In genomic region chr6:136971609-136972008, GRCh38 we compare ENCODE assay signal across 39 cellular contexts. TPM values are rescaled to one million over a fixed set of nuclear protein-coding genes. Genes with fewer than 3 reads are reported as not detected.
"Had no signal": no experiment of that assay in that cellular context is flagged by ENCODE, and none has a peak within 500 bp of the region (broad histone marks: within the 10 kb centered on the region; RNA-seq: fewer than 3 reads in every experiment).

No MANE protein-coding gene starts in this region.

- H3K27ac ChIP-seq: KMS-11 had no signal

- DNase-seq: Karpas-422, Kasumi-1, MG63, MM.1S, MV-4-11, NCI-H1048, NCI-H1092, NCI-H1092 treated with DMSO at 0.1 percent for 48 hours, NCI-H1105, NCI-H1105 treated with DMSO at 0.1 percent for 48 hours, NCI-H1417, NCI-H1417 treated with DMSO at 0.1 percent for 48 hours, NCI-H1436, NCI-H1436 treated with DMSO at 0.1 percent for 48 hours, NCI-H146, NCI-H1694, NCI-H1694 treated with DMSO at 0.1 percent for 48 hours, NCI-H187, NCI-H187 treated with DMSO at 0.1 percent for 48 hours, NCI-H1930, NCI-H2029, NCI-H2029 treated with DMSO at 0.1 percent for 48 hours, NCI-H2081, NCI-H2081 treated with DMSO at 0.1 percent for 48 hours, NCI-H2107, NCI-H2171, NCI-H2171 treated with DMSO at 0.1 percent for 48 hours, NCI-H2227 treated with DMSO at 0.1 percent for 48 hours, NCI-H226, NCI-H345, NCI-H446, NCI-H446 treated with DMSO at 0.1 percent for 48 hours, NCI-H510A, NCI-H510A treated with DMSO at 0.1 percent for 48 hours had no signal

- H3K36me3 ChIP-seq: MG63 had no signal

- H3K4me2 ChIP-seq: KMS-11 had no signal

- H3K4me3 ChIP-seq: MG63 had no signal

- H3K27me3 ChIP-seq: MG63 had no signal

- H3K9me3 ChIP-seq: MG63 had no signal

- H3K9ac ChIP-seq: KMS-11 had no signal

RNA-seq across cellular contexts. Expression of gene SLC35D3, which starts 49.5 kb away (rescaled TPM):
- total RNA-seq: LHCN-M2, M059J, MCF 10A, NCI-H460 had no signal
